ENCODE assay signal across 8 cellular contexts in genomic region chr6:98769546-98769945, GRCh38.
DNase-seq lines count a peak whose midpoint lies in the region; TF ChIP-seq lines count a peak whose summit lies in the region.

No MANE protein-coding gene starts in this region.

- H3K36me3 ChIP-seq in BE2C, result no peaks in the 10 kb centered on the region
- no peaks in the 10 kb centered on the region for H3K36me3 ChIP-seq in transverse colon
- no peaks in the 10 kb centered on the region for H3K36me3 ChIP-seq in tibial nerve

- in situ Hi-C loops in GM13977 (cut with MboI; ENCODE audit: low pct_unique_long_range_greater_than_20kb, low sequenced_read_pairs, unreplicated experiment), result no loop called here
- in situ Hi-C loops in transverse colon (cut with MboI; ENCODE audit: low pct_ligation_motif_present in 1 of 4, low pct_unique_long_range_greater_than_20kb in 1 of 4, low sequenced_read_pairs in 3 of 4), result no loop called here

- DNase-seq in BE2C, result peak; percentile 18
- no peak for DNase-seq in GM13977 (ENCODE audit: low spot score)
- peak; percentile 32 for DNase-seq in NB4 (ENCODE audit: low read depth)
- peak; percentile 31 for DNase-seq in dermis blood vessel endothelial cell
- DNase-seq in immature natural killer cell, result no peak
- DNase-seq in transverse colon, result no peak
- no peak for DNase-seq in tibial nerve (ENCODE audit: low spot score in 2 of 2)
- no peak for DNase-seq in GM19240 (ENCODE audit: insufficient read length, low spot score)

- no peak overlapping the region for H3K4me3 Mint-ChIP-seq in immature natural killer cell

- TF ChIP-seq POLR2A in NB4 (IDR thresholded peaks at IDR 0.05; ENCODE audit: extremely low read depth, insufficient read length), result no peak
- TF ChIP-seq POLR2A in transverse colon (IDR thresholded peaks at IDR 0.05), result no peak
- no peak for TF ChIP-seq POLR2A in tibial nerve (IDR thresholded peaks at IDR 0.05)

- no peak overlapping the region for H3K27ac ChIP-seq in transverse colon
- H3K27ac ChIP-seq in tibial nerve, result no peak overlapping the region

- peaks cover 0 to 4% (median 0%) of the 10 kb centered on the region in 6 donors for H3K9me3 Mint-ChIP-seq in immature natural killer cell

- H3K4me1 ChIP-seq in BE2C (no peaks in the 10 kb centered on the region), transverse colon (no peaks in the 10 kb centered on the region), tibial nerve (peaks cover 0 to 3% (median 0%) of the 10 kb centered on the region in 4 donors)

- TF ChIP-seq CTCF in BE2C (IDR thresholded peaks at IDR 0.05; ENCODE audit: low read depth, low read length), result peak; percentile 36
- TF ChIP-seq CTCF in GM13977 (IDR thresholded peaks at IDR 0.05; ENCODE audit: extremely low read depth, insufficient read depth, missing control alignments), result peak; percentile 37
- TF ChIP-seq CTCF in NB4 (IDR thresholded peaks at IDR 0.05; ENCODE audit: low read depth, low read length), result peak; percentile 11
- no peak for TF ChIP-seq CTCF in transverse colon (IDR thresholded peaks at IDR 0.05)
- TF ChIP-seq CTCF in tibial nerve (IDR thresholded peaks at IDR 0.05), result no peak

- H3K9me3 ChIP-seq in BE2C (no peaks in the 10 kb centered on the region), transverse colon (no peaks in the 10 kb centered on the region), tibial nerve (no peaks in the 10 kb centered on the region)

- H3K36me3 Mint-ChIP-seq in immature natural killer cell, result no peaks in the 10 kb centered on the region

- H3K27me3 ChIP-seq in BE2C (no peaks in the 10 kb centered on the region), transverse colon (peaks cover 6% of the 10 kb centered on the region), tibial nerve (no peaks in the 10 kb centered on the region)

- peaks cover 0 to 9% (median 3%) of the 10 kb centered on the region in 3 donors for H3K27me3 Mint-ChIP-seq in immature natural killer cell (ENCODE audit: low read depth in 3 of 3)

- peaks cover 0 to 1% of the 10 kb centered on the region in 2 donors for H3K4me1 Mint-ChIP-seq in immature natural killer cell

- WGBS in transverse colon (ENCODE audit: low coverage in 1 of 2), 2 donors, result 89 to 95% methylated on average over 1 of the region's 1 CpG
- WGBS in tibial nerve, 2 donors, result 91 to 95% methylated on average over 1 of the region's 1 CpG

- intact Hi-C loops in transverse colon (cut with DNase I; ENCODE audit: low total_unique reads), result no loop called here

- TF ChIP-seq EP300 in transverse colon (IDR thresholded peaks at IDR 0.05; ENCODE audit: low read depth) (no peak), tibial nerve (IDR thresholded peaks at IDR 0.05) (no peak)

- H3K27ac Mint-ChIP-seq in immature natural killer cell, result no peak overlapping the region

- H3K4me3 ChIP-seq in BE2C (ENCODE audit: low read depth, low read length) (no peak overlapping the region), NB4 (ENCODE audit: low read depth, low read length) (no peak overlapping the region), transverse colon (no peak overlapping the region), tibial nerve (no peak overlapping the region)

Comparison
In these comparisons a context has a peak if more than half of its experiments do, and no peak if none do; other contexts are left out.
1. DNase-seq: peak in BE2C (single experiment), NB4 (single experiment) and dermis blood vessel endothelial cell (single experiment); none in GM13977 (single experiment), immature natural killer cell (0 of 3), transverse colon (single experiment), tibial nerve (0 of 2) and GM19240 (single experiment).
2. CTCF ChIP-seq: peak in BE2C (single experiment), GM13977 (single experiment) and NB4 (single experiment); none in transverse colon (0 of 5) and tibial nerve (0 of 5).